ENCODE assay signal across 9 cellular contexts in genomic region chr14:67513631-67514108, GRCh38. TPM values are rescaled to one million over a fixed set of nuclear protein-coding genes. Genes with fewer than 3 reads are reported as not detected.
DNase-seq lines count a peak whose midpoint lies in the region; ATAC-seq and TF ChIP-seq lines count a peak whose summit lies in the region.
"Had no signal": no experiment of that assay in that cellular context is flagged by ENCODE, and none has a peak within 500 bp of the region (broad histone marks: within the 10 kb centered on the region; RNA-seq: fewer than 3 reads in every experiment).

No MANE protein-coding gene starts in this region.

- H3K79me2 ChIP-seq in Loucy (ENCODE audit: insufficient read depth, low read length) (no peaks in the 10 kb centered on the region), mammary epithelial cell (ENCODE audit: insufficient read depth, low read length) (no peaks in the 10 kb centered on the region), neural cell (replicated peaks; ENCODE audit: insufficient read depth, low read length) (no peaks in the 10 kb centered on the region)

- H3K9me3 ChIP-seq in CD4-positive, alpha-beta T cell (ENCODE audit: control insufficient read depth, low read length), result no peaks in the 10 kb centered on the region
- H3K9me3 ChIP-seq in Loucy (ENCODE audit: insufficient read depth, low read depth, low read length) (no peaks in the 10 kb centered on the region), mammary epithelial cell (replicated peaks; ENCODE audit: insufficient read depth, low read length) (no peaks in the 10 kb centered on the region), neural cell (ENCODE audit: low read length) (no peaks in the 10 kb centered on the region)

- H3K4me3 Mint-ChIP-seq in CD4-positive, alpha-beta T cell, result peak overlapping the region; percentile 90

- H3F3A ChIP-seq in Loucy (ENCODE audit: low read depth), result peaks cover 5% of the 10 kb centered on the region; the same call in 1 of the 2 replicates
- H3F3A ChIP-seq in neural cell (ENCODE audit: insufficient read depth, low read length, poor library complexity, severe bottlenecking), result no peaks in the 10 kb centered on the region

- H3K9me2 ChIP-seq in Loucy (replicated peaks; ENCODE audit: low read depth, low read length), result no peaks in the 10 kb centered on the region
- no peaks in the 10 kb centered on the region for H3K9me2 ChIP-seq in neural cell (ENCODE audit: insufficient read depth, low read length)

- H3K4me1 Mint-ChIP-seq in CD4-positive, alpha-beta T cell (ENCODE audit: low read depth), result peaks cover 37% of the 10 kb centered on the region

- peak overlapping the region; percentile 29; the same call in 1 of the 2 replicates for H2AFZ ChIP-seq in Loucy (ENCODE audit: low read length)
- H2AFZ ChIP-seq in mammary epithelial cell (ENCODE audit: low read depth, low read length), result peak overlapping the region; percentile 93
- H2AFZ ChIP-seq in neural cell (ENCODE audit: low read depth, low read length), result no peak overlapping the region

- H3K36me3 ChIP-seq in Loucy (ENCODE audit: insufficient read depth, low read length) (no peaks in the 10 kb centered on the region), mammary epithelial cell (ENCODE audit: insufficient read depth, low read length) (no peaks in the 10 kb centered on the region), neural cell (ENCODE audit: insufficient read depth, low read length) (no peaks in the 10 kb centered on the region)

- no peak for TF ChIP-seq CTCF in CD4-positive, alpha-beta T cell (IDR thresholded peaks at IDR 0.05)
- TF ChIP-seq CTCF in Loucy (conservative IDR thresholded peaks at IDR 0.05; ENCODE audit: low read length), result no peak
- TF ChIP-seq CTCF in mammary epithelial cell (conservative IDR thresholded peaks at IDR 0.05 in 1 of 2, IDR thresholded peaks at IDR 0.05 in 1 of 2; ENCODE audit: extremely low read depth in 1 of 2, insufficient read depth in 1 of 2, low read depth in 1 of 2, low read length in 2 of 2), result no peak
- no peak for TF ChIP-seq CTCF in neural cell (IDR thresholded peaks at IDR 0.05; ENCODE audit: poor library complexity, severe bottlenecking)
- no peak for TF ChIP-seq CTCF in omental fat pad (IDR thresholded peaks at IDR 0.05)

- no peaks in the 10 kb centered on the region for H3K27me3 Mint-ChIP-seq in CD4-positive, alpha-beta T cell

- 80% methylated on average over 1 of the region's 1 CpG for WGBS in mammary epithelial cell (ENCODE audit: low coverage, missing lambda C conversion rate)

- no peak for TF ChIP-seq RAD21 in neural cell (conservative IDR thresholded peaks at IDR 0.05)

- no peaks in the 10 kb centered on the region for H3K27me3 ChIP-seq in CD4-positive, alpha-beta T cell (ENCODE audit: control insufficient read depth, insufficient read depth, low read length)
- H3K27me3 ChIP-seq in Loucy (ENCODE audit: insufficient read depth, low read length, poor library complexity, severe bottlenecking), result peaks cover 13% of the 10 kb centered on the region
- H3K27me3 ChIP-seq in mammary epithelial cell (ENCODE audit: insufficient read depth, low read length), result no peaks in the 10 kb centered on the region
- H3K27me3 ChIP-seq in neural cell (ENCODE audit: insufficient read depth, low read depth, low read length), result peaks cover 40% of the 10 kb centered on the region

- H3K9ac ChIP-seq in Loucy (ENCODE audit: low read depth, low read length, poor library complexity, severe bottlenecking) (no peak overlapping the region), mammary epithelial cell (ENCODE audit: insufficient read depth, low read length) (no peak overlapping the region), neural cell (ENCODE audit: low read length) (no peak overlapping the region)

- CTCF ChIA-PET in CD4-positive, alpha-beta T cell (lab: Charles Lee), result interaction anchor here (1.0 kb wide), 1 partner anchor 86 kb away, joined by 3 read pairs; the partner anchor contains the start of gene PIGH
- CTCF ChIA-PET in mammary epithelial cell (lab: Charles Lee; ENCODE audit: low non-redundant PET), result no interaction called here

- no peaks in the 10 kb centered on the region for H4K20me1 ChIP-seq in Loucy (ENCODE audit: insufficient read depth, low read length, poor library complexity, severe bottlenecking)
- H4K20me1 ChIP-seq in mammary epithelial cell (ENCODE audit: insufficient read depth, low read length), result no peaks in the 10 kb centered on the region
- no peaks in the 10 kb centered on the region for H4K20me1 ChIP-seq in neural cell (ENCODE audit: insufficient read depth)

- no peaks in the 10 kb centered on the region for H3K36me3 Mint-ChIP-seq in CD4-positive, alpha-beta T cell (ENCODE audit: low read depth)

- no peak overlapping the region for H3K4me3 ChIP-seq in Loucy (ENCODE audit: low read length, poor library complexity, severe bottlenecking)
- no peak overlapping the region for H3K4me3 ChIP-seq in mammary epithelial cell (replicated peaks in 1 of 3; ENCODE audit: insufficient read depth in 1 of 3, low read depth in 2 of 3, low read length in 3 of 3)
- peak overlapping the region; percentile 74 for H3K4me3 ChIP-seq in neural cell (ENCODE audit: low read length)

- no peak for TF ChIP-seq EP300 in neural cell (conservative IDR thresholded peaks at IDR 0.05; ENCODE audit: poor library complexity, severe bottlenecking)

- BruUV-seq in mammary epithelial cell (replicated peaks; lab: Mats Ljungman, UMichigan), result no TSS peak

- TF ChIP-seq POLR2A in erythroblast (IDR thresholded peaks at IDR 0.05; ENCODE audit: low read length), result no peak

- ATAC-seq in CD4-positive, alpha-beta T cell (ENCODE audit: poor library complexity), result no peak
- ATAC-seq in omental fat pad (ENCODE audit: low FRiP score), result no peak

- POLR2A ChIA-PET in CD4-positive, alpha-beta T cell (lab: Charles Lee), result interaction anchor here (1.1 to 3.0 kb wide), 3 partner anchors 15 to 25 kb away, joined by 3 to 27 read pairs (median 4); partner anchors contain the start of genes PLEKHH1 and TMEM229B

- H3K4me2 ChIP-seq in Loucy (ENCODE audit: low read depth, low read length, poor library complexity, severe bottlenecking) (no peak overlapping the region), mammary epithelial cell (ENCODE audit: insufficient read depth, low read depth, low read length) (no peak overlapping the region), neural cell (ENCODE audit: low read length) (no peak overlapping the region)

- DNase-seq in CD4-positive, alpha-beta T cell, result no peak
- DNase-seq in mammary epithelial cell, result no peak
- no peak for DNase-seq in omental fat pad (ENCODE audit: low spot score)
- DNase-seq in erythroblast (lab: John Stamatoyannopoulos, UW), result no peak
- no peak for DNase-seq in effector CD4-positive, alpha-beta T cell
- no peak for DNase-seq in D341Med (ENCODE audit: low spot score)
- DNase-seq: stimulated activated CD4-positive, alpha-beta T cell treated with anti-CD3 and anti-CD28 coated beads, Interleukin-12 subunit alpha, Interleukin-12 subunit beta, amount 100 ng/mL, for 4 hours had no signal

- H3K27ac Mint-ChIP-seq in CD4-positive, alpha-beta T cell, result peak overlapping the region; percentile 88

- dilution Hi-C loops in mammary epithelial cell (cut with HindIII; ENCODE audit: low sequenced_read_pairs), result loop anchor here (5.0 kb wide), 1 partner anchor 51 kb away; no protein-coding TSS in a partner anchor

- H3K27ac ChIP-seq in CD4-positive, alpha-beta T cell (ENCODE audit: low read depth, low read length), result peak overlapping the region; percentile 58
- H3K27ac ChIP-seq in mammary epithelial cell (ENCODE audit: insufficient read depth, low read depth, low read length), result no peak overlapping the region
- no peak overlapping the region for H3K27ac ChIP-seq in neural cell (ENCODE audit: low read length)

- in situ Hi-C loops in mammary epithelial cell (cut with MboI; ENCODE audit: low sequenced_read_pairs in 2 of 2), result no loop called here

- H3K4me1 ChIP-seq in Loucy (ENCODE audit: insufficient read depth, low read length, poor library complexity, severe bottlenecking) (no peaks in the 10 kb centered on the region), mammary epithelial cell (ENCODE audit: insufficient read depth, low read length) (peaks cover 19% of the 10 kb centered on the region)

- intact Hi-C loops in CD4-positive, alpha-beta T cell (cut with DNase I, micrococcal nuclease), result loop anchor here (2.0 to 10.0 kb wide), 2 partner anchors 23 to 49 kb away; no protein-coding TSS in a partner anchor
- intact Hi-C loops in mammary epithelial cell (cut with micrococcal nuclease), result loop anchor here (1.0 kb wide), 1 partner anchor 86 kb away; no protein-coding TSS in a partner anchor

- no peaks in the 10 kb centered on the region for H3K9me3 Mint-ChIP-seq in CD4-positive, alpha-beta T cell

RNA-seq across cellular contexts. Expression of gene PLEKHH1, which starts 19.4 kb away (rescaled TPM):
- under 1 TPM; 0.16 to 0.53 TPM for total RNA-seq in CD4-positive, alpha-beta T cell
- total RNA-seq in mammary epithelial cell (10 to 100 TPM in 1 of 2 donors, 1 to 10 TPM in 1; 6.7 to 11.9 TPM), omental fat pad (1 to 10 TPM; 1.7 to 7.5 (median 5.5) TPM)
- polyA plus RNA-seq in mammary epithelial cell (3.1 TPM), neural cell (32.1 and 34.1 TPM in 2 replicates)
- polyA minus RNA-seq in mammary epithelial cell (41.7 TPM), neural cell (26.8 and 28.1 TPM in 2 replicates)

RNA-seq across cellular contexts. Expression of gene TMEM229B, which starts 25.1 kb away (rescaled TPM):
- 1 to 10 TPM; 7.1 to 9.1 TPM for total RNA-seq in CD4-positive, alpha-beta T cell
- total RNA-seq in mammary epithelial cell (1 to 10 TPM in 1 of 2 donors, under 1 TPM in 1; 0.50 to 2.0 TPM), omental fat pad (1 to 10 TPM in 2 of 4 donors, under 1 TPM in 2; 0.84 to 6.6 (median 1.3) TPM)
- polyA plus RNA-seq in mammary epithelial cell (1.2 TPM), neural cell (4.2 and 7.9 TPM in 2 replicates)
- polyA minus RNA-seq in mammary epithelial cell (1.5 TPM), neural cell (13.1 TPM in 2 replicates)
